ENCODE assay signal across 8 cellular contexts in the genomic region with DNA sequence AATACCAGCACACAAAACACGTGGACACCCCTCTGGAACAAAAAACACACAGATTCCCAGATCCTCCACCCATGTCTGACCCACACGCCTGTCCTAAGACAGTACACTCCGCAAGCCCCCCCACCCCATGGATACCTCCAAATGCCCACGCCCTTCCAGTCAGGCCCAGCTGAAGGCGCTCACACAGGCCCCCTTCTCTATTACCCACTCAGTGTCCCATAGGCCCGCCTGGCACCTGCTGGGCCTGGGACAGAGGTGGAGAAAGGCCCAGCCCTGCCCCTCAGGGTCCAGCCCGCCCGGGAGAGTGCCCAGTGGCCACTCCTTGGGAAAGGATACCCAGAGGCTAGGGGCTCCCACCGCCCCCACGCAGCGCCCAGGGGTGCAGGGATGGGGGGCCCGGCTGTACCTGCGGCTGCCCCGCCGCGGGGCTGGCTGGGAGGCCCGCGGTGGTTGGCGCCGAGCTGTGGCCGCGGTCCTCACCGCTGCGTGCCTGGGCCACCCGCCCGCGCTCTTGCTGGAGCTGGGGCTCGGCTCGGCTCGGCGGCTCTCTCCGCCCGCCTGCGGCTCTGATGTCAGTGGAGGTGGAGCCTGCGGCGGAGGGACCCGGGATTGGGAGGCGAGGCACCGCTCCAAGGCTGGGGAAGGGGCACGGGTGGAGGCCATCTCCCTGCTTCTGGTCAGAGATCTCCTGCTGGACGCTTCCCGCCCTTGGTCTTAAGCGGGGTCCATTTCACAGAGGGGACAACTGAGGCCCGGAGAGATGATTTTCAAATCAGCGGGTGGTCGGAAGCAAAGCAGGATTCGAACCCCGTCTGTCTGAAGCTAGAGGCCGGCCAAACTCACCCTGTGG. TPM values are rescaled to one million over a fixed set of nuclear protein-coding genes. Genes with fewer than 3 reads are reported as not detected.
DNase-seq lines count a peak whose midpoint lies in the region; ATAC-seq lines count a peak whose summit lies in the region.

TSS of gene CAMK1 (minus strand) at position 522 of the 850 bp plus-strand sequence. CDS start 2,198 bp downstream, outside the sequence.

- H3K27me3 Mint-ChIP-seq in activated CD4-positive, alpha-beta T cell treated with anti-CD3 and anti-CD28 coated beads, Interleukin-2, amount 10 ng/mL, durations not matched to agents 7 days and 5 days = no peaks in the 10 kb centered on the region
- peaks cover 10% of the 10 kb centered on the region for H3K27me3 Mint-ChIP-seq in dendritic cell treated with granulocyte-macrophage colony-stimulating factor and Interleukin-4, amounts not matched to agents 40 ng/mL and 50 ng/mL, for 4 days

- DNase-seq in NCI-H1105 (lab: John Stamatoyannopoulos, UW) (peak; percentile 9), left kidney (ENCODE audit: low read depth, low spot score) (peak; percentile 93)
- peak; percentile 72 for DNase-seq in activated CD4-positive, alpha-beta T cell treated with anti-CD3 and anti-CD28 coated beads, Interleukin-2, amount 10 ng/mL, durations not matched to agents 7 days and 5 days
- peak in 3 of 4 experiments; percentile 41 to 54 (median 50) for DNase-seq in stimulated activated CD4-positive, alpha-beta T cell treated with anti-CD3 and anti-CD28 coated beads, Interleukin-1b, Interleukin-23, amount 100 ng/mL, for 24 hours (ENCODE audit: low read depth in 4 of 4, low spot score in 1 of 4)

- peaks cover 5% of the 10 kb centered on the region for H3K36me3 Mint-ChIP-seq in activated CD4-positive, alpha-beta T cell treated with anti-CD3 and anti-CD28 coated beads, Interleukin-2, amount 10 ng/mL, durations not matched to agents 7 days and 5 days (ENCODE audit: low read depth)
- H3K36me3 Mint-ChIP-seq in dendritic cell treated with granulocyte-macrophage colony-stimulating factor and Interleukin-4, amounts not matched to agents 40 ng/mL and 50 ng/mL, for 4 days (ENCODE audit: low read depth) = peaks cover 47% of the 10 kb centered on the region

- ATAC-seq in GM19467 (IDR thresholded peaks at IDR 0.05; ENCODE audit: unreplicated experiment) (peak; percentile 48), HG03159 (IDR thresholded peaks at IDR 0.05; ENCODE audit: unreplicated experiment) (no peak)

- no peaks in the 10 kb centered on the region for H3K9me3 Mint-ChIP-seq in activated CD4-positive, alpha-beta T cell treated with anti-CD3 and anti-CD28 coated beads, Interleukin-2, amount 10 ng/mL, durations not matched to agents 7 days and 5 days
- no peaks in the 10 kb centered on the region for H3K9me3 Mint-ChIP-seq in dendritic cell treated with granulocyte-macrophage colony-stimulating factor and Interleukin-4, amounts not matched to agents 40 ng/mL and 50 ng/mL, for 4 days

- H3K27ac Mint-ChIP-seq in activated CD4-positive, alpha-beta T cell treated with anti-CD3 and anti-CD28 coated beads, Interleukin-2, amount 10 ng/mL, durations not matched to agents 7 days and 5 days = peak within 1 kb of the TSS; percentile 76
- peak within 1 kb of the TSS; percentile 73 for H3K27ac Mint-ChIP-seq in dendritic cell treated with granulocyte-macrophage colony-stimulating factor and Interleukin-4, amounts not matched to agents 40 ng/mL and 50 ng/mL, for 4 days

- H3K4me1 ChIP-seq in BLaER1 treated with 17β-estradiol and CSF1 and Interleukin-3, amounts not matched to agents 10 nM and 100 nM = peaks cover 6 to 48% (median 10%) of the 10 kb centered on the region in 10 experiments; a peak in 15 of 20 replicates

- peaks cover 41% of the 10 kb centered on the region for H3K4me1 Mint-ChIP-seq in activated CD4-positive, alpha-beta T cell treated with anti-CD3 and anti-CD28 coated beads, Interleukin-2, amount 10 ng/mL, durations not matched to agents 7 days and 5 days
- peaks cover 69% of the 10 kb centered on the region for H3K4me1 Mint-ChIP-seq in dendritic cell treated with granulocyte-macrophage colony-stimulating factor and Interleukin-4, amounts not matched to agents 40 ng/mL and 50 ng/mL, for 4 days (ENCODE audit: low read depth)

- H3K36me3 ChIP-seq in BLaER1 treated with 17β-estradiol and CSF1 and Interleukin-3, amounts not matched to agents 10 nM and 100 nM = no peaks in the 10 kb centered on the region

- peak within 1 kb of the TSS; percentile 76 for H3K4me3 Mint-ChIP-seq in activated CD4-positive, alpha-beta T cell treated with anti-CD3 and anti-CD28 coated beads, Interleukin-2, amount 10 ng/mL, durations not matched to agents 7 days and 5 days
- peak within 1 kb of the TSS; percentile 83 for H3K4me3 Mint-ChIP-seq in dendritic cell treated with granulocyte-macrophage colony-stimulating factor and Interleukin-4, amounts not matched to agents 40 ng/mL and 50 ng/mL, for 4 days

- CTCF ChIA-PET in activated CD4-positive, alpha-beta T cell treated with anti-CD3 and anti-CD28 coated beads, Interleukin-2, amount 10 ng/mL, durations not matched to agents 7 days and 5 days (lab: Charles Lee) = interaction anchor here (0.6 to 1.4 kb wide), 5 partner anchors 14 to 240 kb away, joined by 3 to 5 read pairs (median 4); partner anchors contain the start of gene ARPC4

- intact Hi-C loops in dendritic cell treated with granulocyte-macrophage colony-stimulating factor and Interleukin-4, amounts not matched to agents 40 ng/mL and 50 ng/mL, for 4 days (cut with micrococcal nuclease) = no loop called here

- H3K9ac ChIP-seq in BLaER1 treated with 17β-estradiol and CSF1 and Interleukin-3, amounts not matched to agents 10 nM and 100 nM = peak within 1 kb of the TSS in 4 of 11 experiments; percentile 6 to 62 (median 15); a peak in 3 of 22 replicates

- POLR2A ChIA-PET in activated CD4-positive, alpha-beta T cell treated with anti-CD3 and anti-CD28 coated beads, Interleukin-2, amount 10 ng/mL, durations not matched to agents 7 days and 5 days (lab: Charles Lee) = no interaction called here

- H3K27me3 ChIP-seq in BLaER1 treated with 17β-estradiol and CSF1 and Interleukin-3, amounts not matched to agents 10 nM and 100 nM = peaks cover 22 to 42% (median 30%) of the 10 kb centered on the region in 11 experiments

- no peak within 1 kb of the TSS for H3K27ac ChIP-seq in BLaER1 treated with 17β-estradiol and CSF1 and Interleukin-3, amounts not matched to agents 10 nM and 100 nM

- peaks cover 0 to 25% (median 0%) of the 10 kb centered on the region in 11 experiments; a peak in 5 of 22 replicates for H4K20me1 ChIP-seq in BLaER1 treated with 17β-estradiol and CSF1 and Interleukin-3, amounts not matched to agents 10 nM and 100 nM

- peak within 1 kb of the TSS; percentile 41 to 90 (median 58); a peak in 20 of 22 replicates for H3K4me2 ChIP-seq in BLaER1 treated with 17β-estradiol and CSF1 and Interleukin-3, amounts not matched to agents 10 nM and 100 nM

- no peaks in the 10 kb centered on the region for H3K9me3 ChIP-seq in BLaER1 treated with 17β-estradiol and CSF1 and Interleukin-3, amounts not matched to agents 10 nM and 100 nM (replicated peaks in 1 of 11)

- peak within 1 kb of the TSS in 3 of 10 experiments; percentile 37 to 49 (median 37); a peak in 6 of 20 replicates for H3K4me3 ChIP-seq in BLaER1 treated with 17β-estradiol and CSF1 and Interleukin-3, amounts not matched to agents 10 nM and 100 nM

RNA-seq across cellular contexts. Expression of gene CAMK1, which starts in this region (rescaled TPM):
- 10 to 100 TPM; 18.8 to 19.0 TPM for total RNA-seq in activated CD4-positive, alpha-beta T cell treated with anti-CD3 and anti-CD28 coated beads, Interleukin-2, amount 10 ng/mL, durations not matched to agents 7 days and 5 days

Comparison
In these comparisons a context has a peak if more than half of its experiments do, and no peak if none do; other contexts are left out.
1. DNase-seq: peak in every context shown above with its lines; median percentile 93 in left kidney; 72 in activated CD4-positive, alpha-beta T cell treated with anti-CD3 and anti-CD28 coated beads, Interleukin-2, amount 10 ng/mL, durations not matched to agents 7 days and 5 days; 50 in stimulated activated CD4-positive, alpha-beta T cell treated with anti-CD3 and anti-CD28 coated beads, Interleukin-1b, Interleukin-23, amount 100 ng/mL, for 24 hours; 9 in NCI-H1105.